17 cellular contexts compared by ENCODE assay signal in the genomic region with DNA sequence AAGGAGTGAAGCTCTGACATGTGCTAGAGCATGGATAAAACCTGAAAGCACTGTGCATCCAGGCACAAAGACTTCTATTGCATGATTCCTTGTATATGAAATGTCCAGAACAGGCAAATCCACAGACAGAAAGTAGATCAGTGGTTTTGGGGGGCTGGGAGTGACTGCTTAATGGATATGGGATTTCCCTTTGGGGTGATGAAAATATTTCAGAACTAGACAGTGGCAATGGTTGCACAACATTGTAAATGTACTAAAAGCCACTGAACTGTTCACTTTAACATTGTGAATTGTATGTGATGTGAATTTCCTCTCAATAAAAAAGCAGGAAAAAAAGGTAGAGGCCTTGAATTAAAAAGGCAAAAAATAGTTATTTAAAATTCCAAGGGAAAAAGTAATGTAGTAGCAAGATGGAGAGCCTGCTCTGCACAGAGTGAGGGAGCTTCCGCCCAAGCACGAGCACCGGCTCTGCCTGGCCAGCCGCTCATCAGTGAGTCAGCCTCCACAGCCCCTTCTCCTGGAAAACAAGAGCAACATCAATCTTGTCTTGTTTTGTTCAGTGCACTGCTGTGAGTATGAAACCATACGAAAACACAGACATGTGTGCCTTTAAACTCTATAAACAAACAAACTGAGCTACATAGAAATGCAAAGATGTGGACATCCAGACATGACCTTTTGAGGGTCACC.
A peak's percentile ranks its signal among the peaks of the same experiment; 100 is the strongest.
DNase-seq lines count a peak whose midpoint lies in the region; ATAC-seq, FAIRE-seq and TF ChIP-seq lines count a peak whose summit lies in the region.
"Had no signal": no experiment of that assay in that cellular context is flagged by ENCODE, and none has a peak within 500 bp of the region (broad histone marks: within the 10 kb centered on the region; RNA-seq: fewer than 3 reads in every experiment).

No MANE protein-coding gene starts in this region.

- H3K27ac ChIP-seq in HepG2 (ENCODE audit: extremely low read length, insufficient read depth, low read length): no peak overlapping the region
- no peak overlapping the region for H3K27ac ChIP-seq in right lobe of liver
- H3K27ac ChIP-seq in uterus: peak overlapping the region; percentile 71 to 81
- no peak overlapping the region for H3K27ac ChIP-seq in GM23338 (ENCODE audit: low read depth)
- H3K27ac ChIP-seq: A549, ovary, SK-N-MC, testis had no signal

- WGBS in HepG2 (ENCODE audit: low lambda C conversion rate): 10% methylated on average over 5 of the region's 5 CpGs
- 38% methylated on average over 4 of the region's 5 CpGs for WGBS in right lobe of liver (ENCODE audit: insufficient coverage, low coverage, low lambda C conversion rate, missing lambda C conversion rate)

- H3K27me3 Mint-ChIP-seq in GM23338 (ENCODE audit: insufficient read depth, low read depth, poor library complexity): peaks cover 2% of the 10 kb centered on the region
- H3K27me3 Mint-ChIP-seq: activated naive CD4-positive, alpha-beta T cell treated with anti-CD3 and anti-CD28 coated beads, Interleukin-2, amount 10 ng/mL, durations not matched to agents 7 days and 5 days had no signal

- H3K36me3 ChIP-seq in HepG2 (replicated peaks in 1 of 2; ENCODE audit: control insufficient read depth in 1 of 2, insufficient read depth in 2 of 2, low read length in 2 of 2): no peaks in the 10 kb centered on the region
- H3K36me3 ChIP-seq in right lobe of liver: no peaks in the 10 kb centered on the region
- H3K36me3 ChIP-seq in uterus: no peaks in the 10 kb centered on the region
- no peaks in the 10 kb centered on the region for H3K36me3 ChIP-seq in GM23338 (ENCODE audit: insufficient read depth)
- H3K36me3 ChIP-seq: ovary had no signal

- H2AFZ ChIP-seq in HepG2 (ENCODE audit: low read length): no peak overlapping the region
- H2AFZ ChIP-seq in GM23338: no peak overlapping the region

- H3K4me1 ChIP-seq in HepG2 (ENCODE audit: insufficient read depth, low read length) (0 out of 2 replicates have a peak, but pooled peaks cover 6% of the 10 kb centered on the region), right lobe of liver (no peaks in the 10 kb centered on the region), uterus (no peaks in the 10 kb centered on the region), GM23338 (ENCODE audit: insufficient read depth) (no peaks in the 10 kb centered on the region)
- H3K4me1 ChIP-seq: A549, testis had no signal

- H3K9me3 ChIP-seq in HepG2 (ENCODE audit: low read length): no peaks in the 10 kb centered on the region
- no peaks in the 10 kb centered on the region for H3K9me3 ChIP-seq in right lobe of liver
- H3K9me3 ChIP-seq in uterus: no peaks in the 10 kb centered on the region
- H3K9me3 ChIP-seq: A549, ovary, testis had no signal

- no TSS peak for BruUV-seq in HepG2 (replicated peaks; lab: Mats Ljungman, UMichigan)

- TF ChIP-seq RAD21 in HepG2 (CRISPR knock-in tag; IDR thresholded peaks at IDR 0.05): no peak

- in situ Hi-C loops in HepG2 (cut with HindIII; ENCODE audit: extremely low pct_ligation_motif_present, low pct_unique_long_range_greater_than_20kb): loop anchor here (10.0 kb wide), 1 partner anchor 373 kb away; no protein-coding TSS in a partner anchor

- ATAC-seq in HepG2: peak; percentile 53; the same call in 2 of the 3 replicates
- no peak for ATAC-seq in right lobe of liver
- no peak for ATAC-seq in HG02759 (IDR thresholded peaks at IDR 0.05; ENCODE audit: unreplicated experiment)
- ATAC-seq in GM23338: no peak; the same call in 2 of the 3 replicates
- no peak for ATAC-seq in GM21381 (IDR thresholded peaks at IDR 0.05; ENCODE audit: unreplicated experiment)
- ATAC-seq: A549, WTC11 had no signal

- 0 out of 3 replicates have a peak, but pooled peaks cover 3% of the 10 kb centered on the region for H3K36me3 Mint-ChIP-seq in GM23338 (ENCODE audit: low read depth)
- H3K36me3 Mint-ChIP-seq: activated naive CD4-positive, alpha-beta T cell treated with anti-CD3 and anti-CD28 coated beads, Interleukin-2, amount 10 ng/mL, durations not matched to agents 7 days and 5 days; memory B cell; WTC11 had no signal

- H3K79me2 ChIP-seq in HepG2 (ENCODE audit: insufficient read depth, low read length) (no peaks in the 10 kb centered on the region), GM23338 (replicated peaks; ENCODE audit: insufficient read depth) (no peaks in the 10 kb centered on the region)

- no peak for TF ChIP-seq EP300 in HepG2 (IDR thresholded peaks at IDR 0.05; ENCODE audit: low read depth in 2 of 2, low read length in 2 of 2)
- no peak for TF ChIP-seq EP300 in HepG2 (CRISPR knock-in tag; IDR thresholded peaks at IDR 0.05; ENCODE audit: borderline replicate concordance)

- no peaks in the 10 kb centered on the region for H3K9me3 Mint-ChIP-seq in GM23338
- H3K9me3 Mint-ChIP-seq: activated naive CD4-positive, alpha-beta T cell treated with anti-CD3 and anti-CD28 coated beads, Interleukin-2, amount 10 ng/mL, durations not matched to agents 7 days and 5 days; memory B cell had no signal

- no peak overlapping the region for H3K4me2 ChIP-seq in HepG2 (ENCODE audit: low read depth, low read length)
- no peak overlapping the region for H3K4me2 ChIP-seq in GM23338
- H3K4me2 ChIP-seq: A549 had no signal

- POLR2A ChIA-PET in HepG2 (lab: Yijun Ruan, JAX): no interaction called here

- no peak overlapping the region for H3K27ac Mint-ChIP-seq in GM23338
- H3K27ac Mint-ChIP-seq: activated naive CD4-positive, alpha-beta T cell treated with anti-CD3 and anti-CD28 coated beads, Interleukin-2, amount 10 ng/mL, durations not matched to agents 7 days and 5 days; memory B cell; WTC11 had no signal

- H3K9me2 ChIP-seq in GM23338 (ENCODE audit: insufficient read depth): peaks cover 6% of the 10 kb centered on the region; the same call in 1 of the 2 replicates

- H3K4me1 Mint-ChIP-seq in GM23338: no peaks in the 10 kb centered on the region; the same call in 2 of the 3 replicates
- H3K4me1 Mint-ChIP-seq: activated naive CD4-positive, alpha-beta T cell treated with anti-CD3 and anti-CD28 coated beads, Interleukin-2, amount 10 ng/mL, durations not matched to agents 7 days and 5 days; memory B cell had no signal

- no peaks in the 10 kb centered on the region for H3F3A ChIP-seq in GM23338 (replicated peaks; ENCODE audit: low read depth)

- H3K4me3 Mint-ChIP-seq in GM23338: no peak overlapping the region
- H3K4me3 Mint-ChIP-seq: activated naive CD4-positive, alpha-beta T cell treated with anti-CD3 and anti-CD28 coated beads, Interleukin-2, amount 10 ng/mL, durations not matched to agents 7 days and 5 days; memory B cell; WTC11 had no signal

- CTCF ChIA-PET in HepG2 (lab: Yijun Ruan, JAX; ENCODE audit: low intra/inter-chr PET ratio, low total read pairs): no interaction called here

- peaks cover 4 to 21% of the 10 kb centered on the region in 2 experiments for H3K27me3 ChIP-seq in HepG2 (ENCODE audit: control insufficient read depth in 1 of 2, insufficient read depth in 2 of 2, low read length in 2 of 2)
- H3K27me3 ChIP-seq in right lobe of liver: no peaks in the 10 kb centered on the region
- no peaks in the 10 kb centered on the region for H3K27me3 ChIP-seq in uterus
- no peaks in the 10 kb centered on the region for H3K27me3 ChIP-seq in GM23338 (ENCODE audit: insufficient read depth)
- H3K27me3 ChIP-seq: ovary, testis had no signal

- H3K9ac ChIP-seq in HepG2 (ENCODE audit: insufficient read depth, low read depth, low read length): no peak overlapping the region

- no peak overlapping the region for H3K4me3 ChIP-seq in HepG2 (replicated peaks in 1 of 3; ENCODE audit: insufficient read depth in 1 of 3, low read depth in 2 of 3, low read length in 3 of 3)
- no peak overlapping the region for H3K4me3 ChIP-seq in right lobe of liver
- H3K4me3 ChIP-seq in uterus: no peak overlapping the region
- no peak overlapping the region for H3K4me3 ChIP-seq in GM23338
- H3K4me3 ChIP-seq: A549, ovary, SK-N-MC, testis had no signal

- FAIRE-seq in HepG2 (lab: Jason Lieb, UNC): no peak
- FAIRE-seq: A549 had no signal

- DNase-seq in HepG2 (ENCODE audit: low spot score) (no peak), right lobe of liver (no peak), amniotic epithelial cell (ENCODE audit: low read depth) (peak; percentile 96), glomerular visceral epithelial cell (ENCODE audit: extremely low spot score) (peak; percentile 30), uterus (peak; percentile 69 to 84), GM23338 (ENCODE audit: low spot score) (no peak)
- DNase-seq: activated CD8-positive, alpha-beta memory T cell treated with anti-CD3 and anti-CD28 coated beads, Interleukin-2, amount 50 U/mL, for 4 hours; activated naive CD4-positive, alpha-beta T cell treated with anti-CD3 and anti-CD28 coated beads, Interleukin-2, amount 10 ng/mL, durations not matched to agents 7 days and 5 days; NCI-H345; testis had no signal

- TF ChIP-seq CTCF in HepG2 (CRISPR knock-in tag; IDR thresholded peaks at IDR 0.05): no peak
- no peak for TF ChIP-seq CTCF in right lobe of liver (IDR thresholded peaks at IDR 0.05)
- peak in 1 of 4 experiments; percentile 10 for TF ChIP-seq CTCF in uterus (IDR thresholded peaks at IDR 0.05)
- no peak for TF ChIP-seq CTCF in GM23338 (conservative IDR thresholded peaks at IDR 0.05; ENCODE audit: low read depth in 2 of 2)

- intact Hi-C loops in HepG2 (cut with micrococcal nuclease; ENCODE audit: unreplicated experiment): no loop called here
- intact Hi-C loops in right lobe of liver (cut with DNase I): no loop called here
- intact Hi-C loops in uterus (cut with DNase I; ENCODE audit: low total_unique reads): no loop called here

- H4K20me1 ChIP-seq in HepG2 (ENCODE audit: insufficient read depth, low read length) (no peaks in the 10 kb centered on the region), GM23338 (replicated peaks; ENCODE audit: insufficient read depth) (no peaks in the 10 kb centered on the region)

- TF ChIP-seq POLR2A in HepG2 (IDR thresholded peaks at IDR 0.05; ENCODE audit: insufficient read depth in 1 of 2, low read depth in 2 of 2, low read length in 2 of 2) (no peak), right lobe of liver (IDR thresholded peaks at IDR 0.05) (no peak), uterus (IDR thresholded peaks at IDR 0.05) (no peak)

TF ChIP-seq in HepG2, 621 proteins besides CTCF, POLR2A, EP300 and RAD21:
- no peak for TF ChIP-seq ATAD3A (CRISPR knock-in tag; IDR thresholded peaks at IDR 0.05)
- peak; percentile 4; the same call in 1 of the 2 replicates for TF ChIP-seq STAG1 (CRISPR knock-in tag; IDR thresholded peaks at IDR 0.05)
- no peak for TF ChIP-seq MED13 (CRISPR knock-in tag; IDR thresholded peaks at IDR 0.05)
- TF ChIP-seq ZNF772 (CRISPR knock-in tag; IDR thresholded peaks at IDR 0.05): no peak

Comparison
In these comparisons a context has a peak if more than half of its experiments do, and no peak if none do; other contexts are left out.
1. DNase-seq: peak in amniotic epithelial cell (single experiment), glomerular visceral epithelial cell (single experiment) and uterus (2 of 2); none in HepG2 (single experiment), right lobe of liver (0 of 3) and GM23338 (single experiment).
2. H3K27ac ChIP-seq: peak in uterus (2 of 2); none in HepG2 (single experiment), right lobe of liver (0 of 3) and GM23338 (single experiment).